ENCODE assay signal across 21 cellular contexts in the genomic region with DNA sequence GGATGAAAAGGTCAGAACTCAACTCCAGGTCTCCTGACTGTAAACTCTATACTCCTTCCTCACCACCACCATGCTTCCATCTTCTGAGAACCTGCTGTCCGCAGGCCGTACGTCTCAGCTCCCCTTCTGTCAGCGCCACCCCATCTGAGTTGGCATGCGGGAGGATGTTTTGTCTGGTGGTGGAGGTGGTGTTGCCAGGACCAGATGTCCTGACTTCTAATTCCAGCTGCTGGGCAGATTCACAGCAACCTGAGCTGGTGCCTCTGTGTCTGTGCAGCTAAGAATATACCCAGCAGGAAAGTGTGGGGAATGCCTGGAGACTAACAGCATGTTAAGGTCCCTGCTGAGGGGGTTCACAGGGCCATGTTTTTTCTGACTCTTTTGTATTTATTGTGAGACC. TPM values are rescaled to one million over a fixed set of nuclear protein-coding genes. Genes with fewer than 3 reads are reported as not detected.
A peak's percentile ranks its signal among the peaks of the same experiment; 100 is the strongest.
DNase-seq lines count a peak whose midpoint lies in the region; ATAC-seq and TF ChIP-seq lines count a peak whose summit lies in the region.
"Had no signal": no experiment of that assay in that cellular context is flagged by ENCODE, and none has a peak within 500 bp of the region (broad histone marks: within the 10 kb centered on the region; RNA-seq: fewer than 3 reads in every experiment).

No MANE protein-coding gene starts in this region.

- no peaks in the 10 kb centered on the region for H3K79me1 ChIP-seq in mesenchymal stem cell (replicated peaks; ENCODE audit: low read length, poor library complexity, severe bottlenecking)

- H3K36me3 ChIP-seq in mesenchymal stem cell (ENCODE audit: control insufficient read depth in 1 of 2, insufficient read depth in 2 of 2, low read depth in 1 of 2, low read length in 2 of 2) (no peaks in the 10 kb centered on the region), psoas muscle (ENCODE audit: insufficient read depth in 1 of 2, low read depth in 1 of 2) (no peaks in the 10 kb centered on the region)
- H3K36me3 ChIP-seq: BLaER1 had no signal

- no peak overlapping the region for H3K18ac ChIP-seq in mesenchymal stem cell (ENCODE audit: low read depth in 1 of 2, low read length in 2 of 2)

- no peak overlapping the region for H3K4me3 ChIP-seq in mesenchymal stem cell (ENCODE audit: insufficient read depth in 1 of 2, low read depth in 1 of 2, low read length in 2 of 2)
- no peak overlapping the region for H3K4me3 ChIP-seq in psoas muscle
- H3K4me3 ChIP-seq: BLaER1 had no signal

- DNase-seq in activated CD8-positive, alpha-beta memory T cell treated with anti-CD3 and anti-CD28 coated beads for 24 hours, result peak; percentile 17
- no peak for DNase-seq in activated CD8-positive, alpha-beta memory T cell treated with anti-CD3 and anti-CD28 coated beads, Interleukin-2, amount 50 U/mL, for 48 hours
- DNase-seq in mesenchymal stem cell (no peak), psoas muscle (peak; percentile 52 to 73), amniotic stem cell (lab: John Stamatoyannopoulos, UW) (no peak), D341Med (ENCODE audit: low spot score) (no peak)
- no peak for DNase-seq in activated naive CD4-positive, alpha-beta T cell treated with Interleukin-2 at 50 U/mL for 16 hours
- DNase-seq: 8988T; Calu3; CD8-positive, alpha-beta T cell; DMS153; DMS79; GDM1; H9 had no signal

- no peak overlapping the region for H2AFZ ChIP-seq in mesenchymal stem cell (ENCODE audit: low read depth, low read length)

- intact Hi-C loops in psoas muscle (cut with DNase I), result no loop called here

- no peak overlapping the region for H2AK5ac ChIP-seq in mesenchymal stem cell (ENCODE audit: low read length, severe bottlenecking)

- H3K27ac ChIP-seq in mesenchymal stem cell (ENCODE audit: low read length, poor library complexity, severe bottlenecking) (no peak overlapping the region), psoas muscle (peak overlapping the region; percentile 69)
- H3K27ac ChIP-seq: BLaER1 had no signal

- TF ChIP-seq CTCF in psoas muscle (IDR thresholded peaks at IDR 0.05), result no peak

- no peak overlapping the region for H3K23ac ChIP-seq in mesenchymal stem cell (ENCODE audit: low read length in 2 of 2)

- no peak overlapping the region for H3K9ac ChIP-seq in mesenchymal stem cell (ENCODE audit: low read length)
- H3K9ac ChIP-seq: BLaER1 had no signal

- 95% methylated on average over 5 of the region's 5 CpGs for WGBS in mesenchymal stem cell
- WGBS in psoas muscle, 3 donors, result 38 to 53% (median 40%) methylated on average over 5 of the region's 5 CpGs

- H3K4me2 ChIP-seq in mesenchymal stem cell (ENCODE audit: low read length, poor library complexity, severe bottlenecking), result no peak overlapping the region
- H3K4me2 ChIP-seq: BLaER1 had no signal

- H2BK5ac ChIP-seq in mesenchymal stem cell (ENCODE audit: low read depth, low read length, poor library complexity, severe bottlenecking), result no peak overlapping the region

- no peak overlapping the region for H3K14ac ChIP-seq in mesenchymal stem cell (ENCODE audit: low read length in 2 of 2)

- no peaks in the 10 kb centered on the region for H3K27me3 ChIP-seq in mesenchymal stem cell (ENCODE audit: control insufficient read depth in 1 of 2, insufficient read depth in 1 of 2, low read length in 2 of 2)
- no peaks in the 10 kb centered on the region for H3K27me3 ChIP-seq in psoas muscle (ENCODE audit: insufficient read depth in 3 of 3, low read length in 2 of 3)
- H3K27me3 ChIP-seq: BLaER1 had no signal

- ATAC-seq in psoas muscle, result peak; percentile 68 to 92 (median 86)
- no peak for ATAC-seq in GM21528 (IDR thresholded peaks at IDR 0.05; ENCODE audit: low FRiP score, unreplicated experiment)
- ATAC-seq: CD8-positive, alpha-beta T cell; HepG2 had no signal

- peak overlapping the region; percentile 22 for H4K8ac ChIP-seq in mesenchymal stem cell (ENCODE audit: low read length)

- H2BK15ac ChIP-seq in mesenchymal stem cell (ENCODE audit: low read depth, poor library complexity, severe bottlenecking), result no peak overlapping the region

- no peak overlapping the region for H2BK120ac ChIP-seq in mesenchymal stem cell (ENCODE audit: low read depth, low read length)

- H3K9me3 ChIP-seq in mesenchymal stem cell (ENCODE audit: control insufficient read depth, low read length) (no peaks in the 10 kb centered on the region), psoas muscle (no peaks in the 10 kb centered on the region)
- H3K9me3 ChIP-seq: BLaER1 had no signal

- H3K4ac ChIP-seq in mesenchymal stem cell (ENCODE audit: low read depth in 1 of 2, low read length in 2 of 2), result no peak overlapping the region

- H4K91ac ChIP-seq in mesenchymal stem cell (ENCODE audit: low read length), result no peak overlapping the region

- H3K4me1 ChIP-seq in mesenchymal stem cell (ENCODE audit: control insufficient read depth, insufficient read depth, low read depth, low read length) (peaks cover 10% of the 10 kb centered on the region), psoas muscle (peaks cover 30% of the 10 kb centered on the region)
- H3K4me1 ChIP-seq: BLaER1 had no signal

- H2BK12ac ChIP-seq in mesenchymal stem cell (ENCODE audit: low read length in 2 of 2), result no peak overlapping the region

RNA-seq across cellular contexts. Expression of a gene that starts 23.2 kb away (rescaled TPM):
- polyA plus RNA-seq in mesenchymal stem cell (2013, experiment 1 of 2), result 0.10 TPM
- polyA plus RNA-seq in mesenchymal stem cell (2013, experiment 2 of 2), result 0.12 TPM
- 10 to 100 TPM in 1 of 4 donors, 1 to 10 TPM in 3; 2.3 to 11.7 (median 5.8) TPM for total RNA-seq in psoas muscle
- polyA plus RNA-seq in psoas muscle, result 1 to 10 TPM; 1.1 to 2.5 (median 2.4) TPM
- total RNA-seq: A673; CD8-positive, alpha-beta T cell; Daoy; H1; H9 had no signal
- polyA plus RNA-seq: AG04450, H1 had no signal

RNA-seq across cellular contexts. Expression of a gene that starts 39.5 kb away (rescaled TPM):
- 0.40 TPM for polyA plus RNA-seq in mesenchymal stem cell (2013, experiment 1 of 2)
- polyA plus RNA-seq in mesenchymal stem cell (2013, experiment 2 of 2), result 0.45 TPM
- 100 to 1,000 TPM; 103 to 205 (median 149) TPM for total RNA-seq in psoas muscle
- polyA plus RNA-seq in psoas muscle, result 100 to 1,000 TPM in 1 of 3 donors, 10 to 100 TPM in 2; 30.7 to 140 (median 75.8) TPM

RNA-seq across cellular contexts. Expression of a gene that starts 41.6 kb away (rescaled TPM):
- polyA plus RNA-seq in mesenchymal stem cell (2013, experiment 1 of 2), result 1.3 TPM
- polyA plus RNA-seq in mesenchymal stem cell (2013, experiment 2 of 2), result 1.5 TPM
- total RNA-seq in psoas muscle, result 10 to 100 TPM; 12.6 to 16.9 (median 14.5) TPM
- 10 to 100 TPM in 2 of 3 donors, 1 to 10 TPM in 1; 5.2 to 16.6 (median 15.0) TPM for polyA plus RNA-seq in psoas muscle

RNA-seq across cellular contexts. Expression of a gene that starts 56.3 kb away (rescaled TPM):
- polyA plus RNA-seq in mesenchymal stem cell (2013, experiment 1 of 2), result 62.6 TPM
- polyA plus RNA-seq in mesenchymal stem cell (2013, experiment 2 of 2), result 62.2 TPM
- total RNA-seq in psoas muscle, result 100 to 1,000 TPM in 3 of 4 donors, 10 to 100 TPM in 1; 89.5 to 180 (median 127) TPM
- polyA plus RNA-seq in psoas muscle, result 100 to 1,000 TPM; 166 to 330 (median 304) TPM

Comparison
In these comparisons a context has a peak if more than half of its experiments do, and no peak if none do; other contexts are left out.
1. DNase-seq: peak in activated CD8-positive, alpha-beta memory T cell treated with anti-CD3 and anti-CD28 coated beads for 24 hours (single experiment) and psoas muscle (2 of 2); none in activated CD8-positive, alpha-beta memory T cell treated with anti-CD3 and anti-CD28 coated beads, Interleukin-2, amount 50 U/mL, for 48 hours (single experiment), mesenchymal stem cell (single experiment), activated naive CD4-positive, alpha-beta T cell treated with Interleukin-2 at 50 U/mL for 16 hours (single experiment), amniotic stem cell (single experiment) and D341Med (single experiment).